Comparison of ENCODE assay signal across 19 cellular contexts in the genomic region with DNA sequence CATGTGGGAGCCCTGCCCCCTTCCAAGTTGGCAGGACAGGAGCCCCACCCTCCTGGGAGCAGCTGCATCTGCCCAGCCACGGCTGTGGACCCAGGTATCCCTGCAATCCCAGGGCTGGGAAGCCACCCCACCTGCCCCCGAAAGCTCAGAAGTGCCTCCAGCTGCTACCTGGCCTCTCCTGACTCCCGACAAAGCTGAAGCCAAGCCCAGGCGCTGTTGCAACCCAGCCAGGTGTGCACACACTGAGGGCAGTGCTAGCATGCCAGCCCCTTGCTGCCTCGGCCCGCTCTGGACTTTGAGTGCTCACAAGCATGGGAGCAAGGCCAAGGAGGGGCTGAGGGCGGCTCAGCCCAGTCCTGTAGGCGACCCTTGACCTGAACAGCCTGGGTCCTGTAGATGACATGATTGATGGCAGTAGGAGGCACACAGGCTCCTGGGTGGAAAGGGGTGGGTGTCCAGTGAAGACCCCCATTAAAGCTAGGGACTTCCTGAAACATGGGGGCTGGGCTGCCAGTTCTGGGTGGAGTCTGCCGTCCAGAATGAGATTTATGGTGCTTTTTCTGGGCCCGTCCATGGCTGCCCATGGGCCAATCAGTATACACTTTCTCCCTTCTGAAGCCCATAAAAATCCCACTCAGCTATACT. TPM values are rescaled to one million over a fixed set of nuclear protein-coding genes. Genes with fewer than 3 reads are reported as not detected.
DNase-seq lines count a peak whose midpoint lies in the region; ATAC-seq and TF ChIP-seq lines count a peak whose summit lies in the region.
"Had no signal": no experiment of that assay in that cellular context is flagged by ENCODE, and none has a peak within 500 bp of the region (broad histone marks: within the 10 kb centered on the region; RNA-seq: fewer than 3 reads in every experiment).

No MANE protein-coding gene starts in this region.

- no peak for TF ChIP-seq EP300 in sigmoid colon (IDR thresholded peaks at IDR 0.05)

- peak; percentile 17 for DNase-seq in NCI-H2171 (lab: John Stamatoyannopoulos, UW)
- DNase-seq in Peyer's patch: peak in 2 of 3 donors; percentile 76 to 81
- DNase-seq in neural progenitor cell (ENCODE audit: low spot score): no peak
- DNase-seq in sigmoid colon: no peak
- no peak for DNase-seq in natural killer cell
- no peak for DNase-seq in gastrocnemius medialis
- DNase-seq: DMS79 treated with DMSO at 0.1 percent for 48 hours, KG1, NCI-H1436, NCI-H2029, NCI-H345, NCI-H748 treated with DMSO at 0.1 percent for 48 hours, PC-9, SW 1271 had no signal

- TF ChIP-seq POLR2A in Peyer's patch (IDR thresholded peaks at IDR 0.05): peak; percentile 61 to 77
- TF ChIP-seq POLR2A in sigmoid colon (IDR thresholded peaks at IDR 0.05): no peak
- TF ChIP-seq POLR2A in gastrocnemius medialis (IDR thresholded peaks at IDR 0.05): no peak

- H3K9me3 ChIP-seq in HEK293 (ENCODE audit: control insufficient read depth, insufficient read depth, low read depth, low read length) (no peaks in the 10 kb centered on the region), Peyer's patch (no peaks in the 10 kb centered on the region), neural progenitor cell (ENCODE audit: low read depth) (no peaks in the 10 kb centered on the region), sigmoid colon (no peaks in the 10 kb centered on the region), gastrocnemius medialis (no peaks in the 10 kb centered on the region)

- H3K4me1 ChIP-seq in HEK293 (ENCODE audit: control insufficient read depth, insufficient read depth, low read length): no peaks in the 10 kb centered on the region
- H3K4me1 ChIP-seq in Peyer's patch: peaks cover 0 to 24% (median 0%) of the 10 kb centered on the region in 4 donors
- H3K4me1 ChIP-seq in neural progenitor cell: peaks cover 4% of the 10 kb centered on the region
- peaks cover 0 to 22% (median 19%) of the 10 kb centered on the region in 4 donors for H3K4me1 ChIP-seq in sigmoid colon
- H3K4me1 ChIP-seq in gastrocnemius medialis: peaks cover 18 to 22% of the 10 kb centered on the region in 2 donors

- H3K36me3 ChIP-seq in HEK293 (ENCODE audit: control insufficient read depth in 2 of 2, insufficient read depth in 1 of 2, low read length in 2 of 2) (peaks cover 0 to 6% of the 10 kb centered on the region in 2 experiments; a peak in 2 of 3 replicates), Peyer's patch (no peaks in the 10 kb centered on the region), neural progenitor cell (no peaks in the 10 kb centered on the region), sigmoid colon (no peaks in the 10 kb centered on the region), gastrocnemius medialis (no peaks in the 10 kb centered on the region)

- peaks cover 18% of the 10 kb centered on the region for H3F3A ChIP-seq in neural progenitor cell (ENCODE audit: low read depth)

- H3K9me3 Mint-ChIP-seq in neural progenitor cell (no peaks in the 10 kb centered on the region), natural killer cell (no peaks in the 10 kb centered on the region)

- no peak overlapping the region for H3K27ac ChIP-seq in HEK293 (ENCODE audit: extremely low read depth, low read depth, low read length)
- peak overlapping the region in 2 of 4 donors; percentile 60 to 67 for H3K27ac ChIP-seq in Peyer's patch
- H3K27ac ChIP-seq in neural progenitor cell: no peak overlapping the region
- no peak overlapping the region for H3K27ac ChIP-seq in sigmoid colon
- H3K27ac ChIP-seq in gastrocnemius medialis: no peak overlapping the region
- H3K27ac ChIP-seq: PC-9 had no signal

- POLR2A ChIA-PET in HEK293 (lab: Yijun Ruan, JAX): interaction anchor here (0.6 to 1.3 kb wide), 3 partner anchors 38 to 117 kb away, joined by 3 to 6 read pairs (median 4); partner anchors contain the start of gene MIB2

- peaks cover 3% of the 10 kb centered on the region for H3K36me3 Mint-ChIP-seq in neural progenitor cell
- no peaks in the 10 kb centered on the region for H3K36me3 Mint-ChIP-seq in natural killer cell

- H3K79me2 ChIP-seq in neural progenitor cell (ENCODE audit: low read depth): peaks cover 25% of the 10 kb centered on the region

- H4K20me1 ChIP-seq in neural progenitor cell (ENCODE audit: low read depth): peaks cover 15% of the 10 kb centered on the region

- no peak overlapping the region for H3K4me3 ChIP-seq in HEK293 (ENCODE audit: low read depth, low read length)
- H3K4me3 ChIP-seq in Peyer's patch: no peak overlapping the region
- no peak overlapping the region for H3K4me3 ChIP-seq in neural progenitor cell
- no peak overlapping the region for H3K4me3 ChIP-seq in sigmoid colon
- H3K4me3 ChIP-seq in gastrocnemius medialis: no peak overlapping the region
- H3K4me3 ChIP-seq: GM23338, PC-9 had no signal

- H3K4me3 Mint-ChIP-seq in neural progenitor cell: peak overlapping the region; percentile 53
- H3K4me3 Mint-ChIP-seq in natural killer cell: no peak overlapping the region
- H3K4me3 Mint-ChIP-seq: GM23338 had no signal

- H3K27ac Mint-ChIP-seq in neural progenitor cell (no peak overlapping the region), natural killer cell (no peak overlapping the region)
- H3K27ac Mint-ChIP-seq: GM23338 had no signal

- 14 to 49% methylated on average over 10 of the region's 10 CpGs for WGBS in sigmoid colon, 2 donors

- H3K9ac ChIP-seq in neural progenitor cell: no peak overlapping the region

- intact Hi-C loops in sigmoid colon (cut with DNase I): no loop called here
- intact Hi-C loops in natural killer cell (cut with micrococcal nuclease): loop anchor here (10.0 kb wide), 1 partner anchor 97 kb away; no protein-coding TSS in a partner anchor
- intact Hi-C loops in gastrocnemius medialis (cut with DNase I; ENCODE audit: low total_unique reads): no loop called here

- no peak overlapping the region for H2AFZ ChIP-seq in neural progenitor cell (replicated peaks)
- H2AFZ ChIP-seq: GM23338, PC-9 had no signal

- no peak overlapping the region for H3K4me2 ChIP-seq in neural progenitor cell
- H3K4me2 ChIP-seq: GM23338, PC-9 had no signal

- CTCF ChIA-PET in HEK293 (lab: Yijun Ruan, JAX): no interaction called here

- H3K27me3 ChIP-seq in Peyer's patch (no peaks in the 10 kb centered on the region), neural progenitor cell (peaks cover 36% of the 10 kb centered on the region), sigmoid colon (peaks cover 0 to 4% (median 3%) of the 10 kb centered on the region in 3 donors), gastrocnemius medialis (no peaks in the 10 kb centered on the region)

- H3K27me3 Mint-ChIP-seq in neural progenitor cell (ENCODE audit: insufficient read depth, low read depth): peaks cover 12% of the 10 kb centered on the region
- H3K27me3 Mint-ChIP-seq in natural killer cell (ENCODE audit: low read depth in 2 of 2): peaks cover 0 to 13% of the 10 kb centered on the region in 2 donors

- in situ Hi-C loops in gastrocnemius medialis (cut with MboI; ENCODE audit: low sequenced_read_pairs in 4 of 4): no loop called here

- ATAC-seq in natural killer cell (no peak), gastrocnemius medialis (no peak), HG03432 (IDR thresholded peaks at IDR 0.05; ENCODE audit: unreplicated experiment) (no peak)
- ATAC-seq: GM23338, HCT116 had no signal

- TF ChIP-seq CTCF in HEK293 (tag by site-specific recombination; IDR thresholded peaks at IDR 0.05): no peak
- no peak for TF ChIP-seq CTCF in Peyer's patch (IDR thresholded peaks at IDR 0.05)
- no peak for TF ChIP-seq CTCF in neural progenitor cell (IDR thresholded peaks at IDR 0.05)
- TF ChIP-seq CTCF in sigmoid colon (IDR thresholded peaks at IDR 0.05): no peak
- TF ChIP-seq CTCF in natural killer cell (IDR thresholded peaks at IDR 0.05): no peak
- no peak for TF ChIP-seq CTCF in gastrocnemius medialis (IDR thresholded peaks at IDR 0.05 in 4 of 5, conservative IDR thresholded peaks at IDR 0.05 in 1 of 5)

- H3K4me1 Mint-ChIP-seq in neural progenitor cell (peaks cover 18% of the 10 kb centered on the region), natural killer cell (peaks cover 17 to 18% of the 10 kb centered on the region in 2 donors)

TF ChIP-seq in HEK293, 187 proteins besides CTCF, POLR2A, EP300 and RAD21 (continues in another document):
- TF ChIP-seq ZNF600 (tag by site-specific recombination; IDR thresholded peaks at IDR 0.05) (0 out of 2 replicates have a peak, but pooled peaks have one; percentile 31), GLIS1 (tag by site-specific recombination; IDR thresholded peaks at IDR 0.05) (0 out of 2 replicates have a peak, but pooled peaks have one; percentile 37), ZNF169 (tag by site-specific recombination; IDR thresholded peaks at IDR 0.05) (no peak)

RNA-seq across cellular contexts. Expression of gene SSU72, which starts 2.8 kb away (rescaled TPM):
- total RNA-seq in Peyer's patch: 100 to 1,000 TPM; 146 to 182 (median 163) TPM
- total RNA-seq in neural progenitor cell (ENCODE audit: low replicate concordance): 82.5 and 94.1 TPM in 2 replicates
- 100 to 1,000 TPM in 3 of 4 donors, 10 to 100 TPM in 1; 98.9 to 119 (median 109) TPM for total RNA-seq in sigmoid colon
- 100 to 1,000 TPM; 129 to 165 (median 150) TPM for polyA plus RNA-seq in sigmoid colon
- total RNA-seq in natural killer cell: 100 to 1,000 TPM in 1 of 3 donors, 10 to 100 TPM in 2; 87.5 to 107 (median 93.9) TPM
- 100 to 1,000 TPM; 141 to 235 (median 208) TPM for total RNA-seq in gastrocnemius medialis

RNA-seq across cellular contexts. Expression of gene FNDC10, which starts 22.4 kb away (rescaled TPM):
- total RNA-seq in Peyer's patch (1 to 10 TPM; 4.1 to 6.9 (median 5.7) TPM), neural progenitor cell (ENCODE audit: low replicate concordance) (2.5 and 7.8 TPM in 2 replicates), sigmoid colon (1 to 10 TPM in 3 of 4 donors, under 1 TPM in 1; 0.82 to 2.8 (median 1.6) TPM), natural killer cell (1 to 10 TPM; 2.8 to 3.2 (median 3.0) TPM), gastrocnemius medialis (1 to 10 TPM in 1 of 4 donors, under 1 TPM in 2, not detected in 1; 0.20 to 1.3 (median 0.94) TPM)
- 1 to 10 TPM; 1.2 to 3.5 (median 2.8) TPM for polyA plus RNA-seq in sigmoid colon

RNA-seq across cellular contexts. Expression of gene TMEM240, which starts 37.1 kb away (rescaled TPM):
- total RNA-seq in Peyer's patch: 1 to 10 TPM in 1 of 4 donors, not detected in 3; 3.6 TPM
- total RNA-seq in neural progenitor cell (ENCODE audit: low replicate concordance): 8.0 and 13.3 TPM in 2 replicates
- 10 to 100 TPM; 15.3 to 35.2 (median 17.6) TPM for total RNA-seq in sigmoid colon
- 1 to 10 TPM in 2 of 3 donors, not detected in 1; 3.7 to 4.8 TPM for polyA plus RNA-seq in sigmoid colon
- under 1 TPM; 0.35 to 1.00 (median 0.83) TPM for total RNA-seq in natural killer cell
- 1 to 10 TPM in 3 of 4 donors, not detected in 1; 1.1 to 2.0 (median 1.9) TPM for total RNA-seq in gastrocnemius medialis

RNA-seq across cellular contexts. Expression of gene MIB2, which starts 37.8 kb away (rescaled TPM):
- total RNA-seq in Peyer's patch: 100 to 1,000 TPM in 3 of 4 donors, 10 to 100 TPM in 1; 68.3 to 162 (median 113) TPM
- total RNA-seq in neural progenitor cell (ENCODE audit: low replicate concordance): 7.5 and 71.6 TPM in 2 replicates
- 10 to 100 TPM; 32.7 to 95.3 (median 53.6) TPM for total RNA-seq in sigmoid colon
- polyA plus RNA-seq in sigmoid colon: 10 to 100 TPM; 24.6 to 77.6 (median 33.3) TPM
- total RNA-seq in natural killer cell: 10 to 100 TPM; 44.9 to 54.1 (median 46.0) TPM
- 100 to 1,000 TPM in 2 of 4 donors, 10 to 100 TPM in 2; 66.4 to 154 (median 117) TPM for total RNA-seq in gastrocnemius medialis

RNA-seq across cellular contexts. Expression of gene MMP23B, which starts 54.5 kb away (rescaled TPM):
- 1 to 10 TPM; 1.8 to 5.9 (median 4.1) TPM for total RNA-seq in Peyer's patch
- 4.2 and 4.7 TPM in 2 replicates for total RNA-seq in neural progenitor cell (ENCODE audit: low replicate concordance)
- total RNA-seq in sigmoid colon: 10 to 100 TPM in 2 of 4 donors, 1 to 10 TPM in 2; 1.8 to 58.7 (median 17.2) TPM
- polyA plus RNA-seq in sigmoid colon: 1 to 10 TPM; 2.2 to 3.6 (median 2.3) TPM
- total RNA-seq in natural killer cell: 100 to 1,000 TPM in 2 of 3 donors, 10 to 100 TPM in 1; 82.9 to 130 (median 126) TPM
- under 1 TPM in 1 of 4 donors, not detected in 3; 0.62 TPM for total RNA-seq in gastrocnemius medialis
- total RNA-seq: SK-MEL-5 had no signal

Comparison
In these comparisons a context has a peak if more than half of its experiments do, and no peak if none do; other contexts are left out.
1. DNase-seq: peak in NCI-H2171 (single experiment) and Peyer's patch (2 of 3); none in neural progenitor cell (single experiment), sigmoid colon (single experiment), natural killer cell (single experiment) and gastrocnemius medialis (0 of 2).
2. POLR2A ChIP-seq: peak in Peyer's patch (2 of 2); none in sigmoid colon (0 of 2) and gastrocnemius medialis (0 of 2).